8 cellular contexts compared by ENCODE assay signal in genomic region chr16:5116780-5117295, GRCh38. TPM values are rescaled to one million over a fixed set of nuclear protein-coding genes. Genes with fewer than 3 reads are reported as not detected.
"Had no signal": no experiment of that assay in that cellular context is flagged by ENCODE, and none has a peak within 500 bp of the region (broad histone marks: within the 10 kb centered on the region; RNA-seq: fewer than 3 reads in every experiment).

No MANE protein-coding gene starts in this region.

RNA-seq across cellular contexts. Expression of gene C16orf89, which starts 51.1 kb away (rescaled TPM):
- total RNA-seq: activated CD4-positive, alpha-beta memory T cell treated with anti-CD3 and anti-CD28 coated beads, Interleukin-2, amount 10 ng/mL, durations not matched to agents 7 days and 5 days; activated CD4-positive, alpha-beta T cell treated with anti-CD3 and anti-CD28 coated beads, Interleukin-2, amount 10 ng/mL, durations not matched to agents 7 days and 5 days; bronchial epithelial cell; mononuclear cell; osteocyte; progenitor cell of endocrine pancreas; T-helper 2 cell treated with Interferon-gamma antibody and Interleukin-4, amounts not matched to agents 100 ng/mL and 5 ng/mL, for 36 hours had no signal
- polyA plus RNA-seq: immature natural killer cell had no signal
